In genomic region chr14:102362545-102363181, GRCh38 we compare ENCODE assay signal across 1 cellular context.
TF ChIP-seq lines count a peak whose summit lies in the region.

CINP (minus strand) TSS chr14:102362890; CDS start chr14:102362851, 39 bp downstream.
TECPR2 (plus strand) TSS chr14:102362941; CDS start chr14:102376722, 13,781 bp downstream.

TF ChIP-seq in HepG2, 621 proteins besides CTCF, POLR2A, EP300 and RAD21 (continued from another document and continues in another):
- TF ChIP-seq ZNF280D (CRISPR knock-in tag; IDR thresholded peaks at IDR 0.05) (peak; percentile 69; the same call in 1 of the 2 replicates), CENPBD1 (CRISPR knock-in tag; IDR thresholded peaks at IDR 0.05; ENCODE audit: borderline replicate concordance, low read depth) (no peak), ZNF577 (CRISPR knock-in tag; IDR thresholded peaks at IDR 0.05; ENCODE audit: borderline replicate concordance, low read depth) (0 out of 2 replicates have a peak, but pooled peaks have one; percentile 47), MAX (IDR thresholded peaks at IDR 0.05) (no peak; the same call in 1 of the 2 replicates), HMGXB4 (CRISPR knock-in tag; IDR thresholded peaks at IDR 0.05; ENCODE audit: borderline replicate concordance in 1 of 2, low read depth in 1 of 2) (peak in 1 of 2 experiments; percentile 62; a peak in 3 of 4 replicates), ZNF343 (CRISPR knock-in tag; IDR thresholded peaks at IDR 0.05) (0 out of 2 replicates have a peak, but pooled peaks have one; percentile 13), NFKB2 (CRISPR knock-in tag; IDR thresholded peaks at IDR 0.05; ENCODE audit: borderline replicate concordance) (peak; percentile 41; the same call in 1 of the 2 replicates), ZNF720 (CRISPR knock-in tag; IDR thresholded peaks at IDR 0.05) (no peak), ZNF333 (CRISPR knock-in tag; IDR thresholded peaks at IDR 0.05; ENCODE audit: borderline replicate concordance) (no peak), ZNF570 (CRISPR knock-in tag; IDR thresholded peaks at IDR 0.05; ENCODE audit: borderline replicate concordance) (no peak), ZBTB20 (CRISPR knock-in tag; IDR thresholded peaks at IDR 0.05; ENCODE audit: borderline replicate concordance, low read depth) (0 out of 2 replicates have a peak, but pooled peaks have one; percentile 51), SP5 (CRISPR knock-in tag; IDR thresholded peaks at IDR 0.05; ENCODE audit: borderline replicate concordance, low read depth) (0 out of 2 replicates have a peak, but pooled peaks have one; percentile 10), HNRNPUL1 (IDR thresholded peaks at IDR 0.05; ENCODE audit: low read depth, low read length) (no peak), ZNF792 (CRISPR knock-in tag; IDR thresholded peaks at IDR 0.05) (peak; percentile 31; the same call in 1 of the 2 replicates), ZNF235 (CRISPR knock-in tag; IDR thresholded peaks at IDR 0.05; ENCODE audit: borderline replicate concordance) (0 out of 2 replicates have a peak, but pooled peaks have one; percentile 23), KLF6 (CRISPR knock-in tag; IDR thresholded peaks at IDR 0.05) (peak; percentile 57; the same call in 1 of the 2 replicates), ZNF800 (CRISPR knock-in tag; IDR thresholded peaks at IDR 0.05) (no peak), RBM22 (optimal IDR thresholded peaks at IDR 0.05; ENCODE audit: low read length) (peak; percentile 77), SIX1 (CRISPR knock-in tag; IDR thresholded peaks at IDR 0.05; ENCODE audit: borderline replicate concordance) (no peak), ZBTB39 (CRISPR knock-in tag; IDR thresholded peaks at IDR 0.05) (no peak), ZNF589 (CRISPR knock-in tag; conservative IDR thresholded peaks at IDR 0.05) (no peak), ZNF629 (CRISPR knock-in tag; conservative IDR thresholded peaks at IDR 0.05) (no peak), ZBTB44 (CRISPR knock-in tag; IDR thresholded peaks at IDR 0.05) (no peak), RFX1 (IDR thresholded peaks at IDR 0.05) (peak; percentile 86), ESRRA (CRISPR knock-in tag; IDR thresholded peaks at IDR 0.05; ENCODE audit: low read depth) (no peak), PREB (CRISPR knock-in tag; IDR thresholded peaks at IDR 0.05) (no peak), MLXIP (CRISPR knock-in tag; IDR thresholded peaks at IDR 0.05; ENCODE audit: borderline replicate concordance) (no peak), ZNF781 (CRISPR knock-in tag; IDR thresholded peaks at IDR 0.05; ENCODE audit: borderline replicate concordance, not compliant biosample characterization) (peak; percentile 48), SP1 (IDR thresholded peaks at IDR 0.05) (no peak), SP1 (CRISPR knock-in tag; IDR thresholded peaks at IDR 0.05) (peak; percentile 62), RBFOX2 (IDR thresholded peaks at IDR 0.05; ENCODE audit: low read depth, low read length) (peak; percentile 74), PPARG (CRISPR knock-in tag; conservative IDR thresholded peaks at IDR 0.05) (no peak), RBM39 (IDR thresholded peaks at IDR 0.05; ENCODE audit: low read depth, low read length, poor library complexity, severe bottlenecking) (no peak), SP4 (CRISPR knock-in tag; IDR thresholded peaks at IDR 0.05) (peak; percentile 41; the same call in 1 of the 2 replicates), DNMT3B (CRISPR knock-in tag; conservative IDR thresholded peaks at IDR 0.05) (0 out of 2 replicates have a peak, but pooled peaks have one; percentile 34), ZNF569 (CRISPR knock-in tag; IDR thresholded peaks at IDR 0.05; ENCODE audit: borderline replicate concordance) (no peak), POGZ (CRISPR knock-in tag; IDR thresholded peaks at IDR 0.05) (0 out of 2 replicates have a peak, but pooled peaks have one; percentile 17), POGK (CRISPR knock-in tag; conservative IDR thresholded peaks at IDR 0.05) (peak; percentile 48; the same call in 1 of the 2 replicates), JUN (CRISPR knock-in tag; IDR thresholded peaks at IDR 0.05) (no peak), SRSF1 (optimal IDR thresholded peaks at IDR 0.05; ENCODE audit: low read depth, low read length) (no peak), KMT2B (CRISPR knock-in tag; IDR thresholded peaks at IDR 0.05) (peak; percentile 89), HDAC1 (CRISPR knock-in tag; IDR thresholded peaks at IDR 0.05) (peak; percentile 74; the same call in 1 of the 2 replicates)
